ENCODE assay signal across 1 cellular context in genomic region chr17:48610282-48611211, GRCh38.
A peak's percentile ranks its signal among the peaks of the same experiment; 100 is the strongest.
TF ChIP-seq lines count a peak whose summit lies in the region.

HOXB7 (minus strand) TSS chr17:48611017; CDS start chr17:48610918, 99 bp downstream.

TF ChIP-seq in SK-N-SH, 30 proteins besides CTCF, POLR2A, EP300 and RAD21 (continued from another document):
- no peak for TF ChIP-seq MAX (IDR thresholded peaks at IDR 0.05; ENCODE audit: low read depth)
- TF ChIP-seq MEF2A (IDR thresholded peaks at IDR 0.05; ENCODE audit: borderline replicate concordance, low read depth): no peak
- no peak for TF ChIP-seq SMC3 (IDR thresholded peaks at IDR 0.05; ENCODE audit: low read depth, low read length)
- no peak for TF ChIP-seq PBX3 (IDR thresholded peaks at IDR 0.05)
- no peak for TF ChIP-seq RCOR1 (IDR thresholded peaks at IDR 0.05; ENCODE audit: low read length)
- peak; percentile 74 for TF ChIP-seq USF2 (IDR thresholded peaks at IDR 0.05; ENCODE audit: borderline replicate concordance, low read depth, low read length)
